ENCODE assay signal across 1 cellular context in genomic region chr7:138564365-138564764, GRCh38.
TF ChIP-seq lines count a peak whose summit lies in the region.

No MANE protein-coding gene starts in this region.

TF ChIP-seq in SK-N-SH, 30 proteins besides CTCF, POLR2A, EP300 and RAD21 (continued from another document):
- no peak for TF ChIP-seq SMC3 (IDR thresholded peaks at IDR 0.05; ENCODE audit: low read depth, low read length)
- TF ChIP-seq USF2 (IDR thresholded peaks at IDR 0.05; ENCODE audit: borderline replicate concordance, low read depth, low read length): no peak
